In the genomic region with DNA sequence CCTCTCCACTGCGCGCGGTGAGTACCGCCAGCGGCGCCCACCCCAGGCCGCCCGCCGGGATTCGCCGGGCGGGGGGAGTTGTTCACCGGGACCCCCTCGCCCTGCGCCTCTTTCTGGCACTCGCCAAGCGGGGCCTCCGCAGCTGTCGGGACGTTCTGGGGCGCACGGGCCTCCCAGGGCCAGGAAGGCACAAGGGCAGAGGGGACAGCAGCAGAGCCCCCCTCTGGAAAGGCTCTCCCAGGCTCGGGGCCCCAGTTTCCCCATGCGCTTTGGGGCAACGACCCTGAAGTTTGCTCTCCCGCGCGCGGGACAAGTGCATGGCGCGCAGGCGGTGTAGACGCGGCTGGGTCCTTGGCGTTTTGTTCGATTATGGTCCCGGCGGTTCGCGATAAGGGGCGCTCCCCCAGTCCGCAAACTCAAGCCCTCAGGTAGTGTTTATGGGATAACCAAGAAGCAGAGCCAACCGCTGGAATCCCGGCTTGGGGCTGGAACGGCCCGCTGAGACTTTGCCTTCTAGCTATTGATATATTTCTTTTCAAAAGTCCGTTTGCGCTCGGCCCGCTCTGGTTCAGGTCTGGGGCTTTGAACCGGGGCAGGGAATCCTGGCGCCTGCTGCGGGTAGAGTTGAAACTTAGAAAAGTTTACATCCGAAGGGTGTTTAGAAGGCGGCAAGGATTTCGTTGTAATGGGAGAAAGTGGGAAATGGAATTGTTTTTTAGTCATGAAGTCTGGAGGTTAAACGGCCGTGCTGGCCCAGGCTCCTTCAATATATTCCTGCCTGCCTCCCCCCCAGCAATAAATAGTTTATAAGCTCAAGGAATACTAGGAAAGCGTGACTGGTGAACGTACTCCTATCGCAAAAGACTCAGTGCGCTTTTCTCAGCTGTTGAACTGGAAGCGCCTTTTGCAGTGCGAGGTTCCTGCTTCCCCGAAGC, we compare ENCODE assay signal across 7 cellular contexts. TPM values are rescaled to one million over a fixed set of nuclear protein-coding genes. Genes with fewer than 3 reads are reported as not detected.
DNase-seq lines count a peak whose midpoint lies in the region; ATAC-seq and TF ChIP-seq lines count a peak whose summit lies in the region.

No MANE protein-coding gene starts in this region.

- intact Hi-C loops in MCF 10A (cut with micrococcal nuclease) = no loop called here
- intact Hi-C loops in transverse colon (cut with DNase I; ENCODE audit: low total_unique reads) = no loop called here

- H3K4me1 Mint-ChIP-seq in MCF 10A (ENCODE audit: insufficient read depth, unreplicated experiment) = peaks cover 5% of the 10 kb centered on the region

- no peak for TF ChIP-seq POLR2A in transverse colon (IDR thresholded peaks at IDR 0.05)

- POLR2A ChIA-PET in MCF 10A (lab: Yijun Ruan, JAX) = interaction anchor here (0.9 kb wide), 2 partner anchors 14 to 59 kb away, joined by 4 to 5 read pairs; no protein-coding TSS in a partner anchor

- peaks cover 0 to 30% (median 6%) of the 10 kb centered on the region in 4 donors for H3K4me1 ChIP-seq in transverse colon

- H3K4me3 Mint-ChIP-seq in MCF 10A (ENCODE audit: unreplicated experiment) = peak overlapping the region; percentile 31

- ATAC-seq in left lobe of liver = peak; percentile 65
- ATAC-seq in HG02840 (IDR thresholded peaks at IDR 0.05; ENCODE audit: low FRiP score, unreplicated experiment) = no peak

- no peaks in the 10 kb centered on the region for H3K36me3 ChIP-seq in transverse colon

- H3K9me3 Mint-ChIP-seq in MCF 10A (ENCODE audit: unreplicated experiment) = peaks cover 6% of the 10 kb centered on the region

- no peak overlapping the region for H3K27ac Mint-ChIP-seq in MCF 10A (ENCODE audit: low read depth, unreplicated experiment)

- peaks cover 82% of the 10 kb centered on the region for H3K27me3 Mint-ChIP-seq in MCF 10A (ENCODE audit: insufficient read depth, unreplicated experiment)

- H3K36me3 Mint-ChIP-seq in MCF 10A (ENCODE audit: insufficient read depth, unreplicated experiment) = no peaks in the 10 kb centered on the region

- TF ChIP-seq CTCF in MCF 10A (IDR thresholded peaks at IDR 0.05; ENCODE audit: unreplicated experiment) (no peak), transverse colon (IDR thresholded peaks at IDR 0.05) (no peak)

- TF ChIP-seq EP300 in transverse colon (IDR thresholded peaks at IDR 0.05; ENCODE audit: low read depth) = no peak

- DNase-seq in NCI-H1105 (lab: John Stamatoyannopoulos, UW) (peak; percentile 35), MCF 10A (ENCODE audit: unreplicated experiment) (no peak), left lobe of liver (ENCODE audit: low spot score) (peak; percentile 49), transverse colon (peak; percentile 15), activated gamma-delta T cell treated with Interleukin-2 at 50 U/mL for 16 hours (no peak), hepatic stellate cell (ENCODE audit: low spot score) (no peak)

- WGBS in transverse colon (ENCODE audit: low coverage in 1 of 2), 2 donors = 2 to 10% methylated on average over 13 to 38 of the region's 65 CpGs

- peak overlapping the region; percentile 14 to 65 (median 54) for H3K4me3 ChIP-seq in transverse colon

- CTCF ChIA-PET in MCF 10A (lab: Yijun Ruan, JAX) = interaction anchor here (0.7 kb wide), 1 partner anchor 1741 kb away, joined by 3 read pairs; no protein-coding TSS in a partner anchor

- H3K27ac ChIP-seq in transverse colon = peak overlapping the region; percentile 2 to 68 (median 52)

- H3K27me3 ChIP-seq in transverse colon = peaks cover 50% of the 10 kb centered on the region

- no peaks in the 10 kb centered on the region for H3K9me3 ChIP-seq in transverse colon

- in situ Hi-C loops in transverse colon (cut with MboI; ENCODE audit: low pct_ligation_motif_present in 1 of 4, low pct_unique_long_range_greater_than_20kb in 1 of 4, low sequenced_read_pairs in 3 of 4) = no loop called here

- no TSS peak for BruUV-seq in MCF 10A (replicated peaks; lab: Mats Ljungman, UMichigan)

RNA-seq across cellular contexts. Expression of a gene that starts 0.6 kb away (rescaled TPM):
- 0.12 TPM in 1 of 2 replicates, not detected in the other for total RNA-seq in MCF 10A (2022)
- total RNA-seq in left lobe of liver = 1.6 TPM
- 10 to 100 TPM in 2 of 4 donors, 1 to 10 TPM in 2; 4.5 to 17.5 (median 10.9) TPM for total RNA-seq in transverse colon

Comparison
In these comparisons a context has a peak if more than half of its experiments do, and no peak if none do; other contexts are left out.
1. DNase-seq: peak in NCI-H1105 (single experiment), left lobe of liver (single experiment) and transverse colon (single experiment); none in MCF 10A (single experiment), activated gamma-delta T cell treated with Interleukin-2 at 50 U/mL for 16 hours (single experiment) and hepatic stellate cell (single experiment).